Comparison of ENCODE assay signal across 9 cellular contexts in genomic region chr17:68296217-68297140, GRCh38. TPM values are rescaled to one million over a fixed set of nuclear protein-coding genes. Genes with fewer than 3 reads are reported as not detected.
DNase-seq lines count a peak whose midpoint lies in the region; ATAC-seq and TF ChIP-seq lines count a peak whose summit lies in the region.
"Had no signal": no experiment of that assay in that cellular context is flagged by ENCODE, and none has a peak within 500 bp of the region (broad histone marks: within the 10 kb centered on the region; RNA-seq: fewer than 3 reads in every experiment).

No MANE protein-coding gene starts in this region.

- POLR2A ChIA-PET in PC-3 (lab: Charles Lee; ENCODE audit: unreplicated experiment), result no interaction called here

- H3K27ac Mint-ChIP-seq in stimulated activated effector memory CD8-positive, alpha-beta T cell treated with anti-CD3 and anti-CD28 coated beads, Interleukin-12 subunit alpha, Interleukin-12 subunit beta, amount 100 ng/mL, for 72 hours, result peak overlapping the region; percentile 68

- H3K4me3 Mint-ChIP-seq in stimulated activated effector memory CD8-positive, alpha-beta T cell treated with anti-CD3 and anti-CD28 coated beads, Interleukin-12 subunit alpha, Interleukin-12 subunit beta, amount 100 ng/mL, for 72 hours, result peak overlapping the region; percentile 64

- H3K27me3 ChIP-seq in effector memory CD4-positive, alpha-beta T cell (replicated peaks; ENCODE audit: control insufficient read depth, insufficient read depth, low read length, poor library complexity, severe bottlenecking), result no peaks in the 10 kb centered on the region
- no peaks in the 10 kb centered on the region for H3K27me3 ChIP-seq in PC-3 (ENCODE audit: low read length)
- H3K27me3 ChIP-seq in esophagus muscularis mucosa, result peaks cover 0 to 58% (median 17%) of the 10 kb centered on the region in 4 donors
- H3K27me3 ChIP-seq: uterus had no signal

- H3K9me3 ChIP-seq in KOPT-K1 (ENCODE audit: insufficient read depth, low read length, poor library complexity, severe bottlenecking) (peaks cover 3% of the 10 kb centered on the region), PC-3 (ENCODE audit: low read length) (no peaks in the 10 kb centered on the region), esophagus muscularis mucosa (no peaks in the 10 kb centered on the region)
- H3K9me3 ChIP-seq in effector memory CD4-positive, alpha-beta T cell (ENCODE audit: control insufficient read depth, low read length), result no peaks in the 10 kb centered on the region
- H3K9me3 ChIP-seq: uterus had no signal

- H3K27ac ChIP-seq in KOPT-K1 (ENCODE audit: low read depth, low read length, poor library complexity, severe bottlenecking), result peak overlapping the region; percentile 30
- H3K27ac ChIP-seq in effector memory CD4-positive, alpha-beta T cell (ENCODE audit: insufficient read depth, low read length, poor library complexity, severe bottlenecking), result peak overlapping the region; percentile 65
- H3K27ac ChIP-seq in PC-3 (ENCODE audit: low read length), result no peak overlapping the region
- no peak overlapping the region for H3K27ac ChIP-seq in esophagus muscularis mucosa (replicated peaks in 1 of 4)
- H3K27ac ChIP-seq: uterus had no signal

- ATAC-seq in stimulated activated effector memory CD8-positive, alpha-beta T cell treated with anti-CD3 and anti-CD28 coated beads, Interleukin-12 subunit alpha, Interleukin-12 subunit beta, amount 100 ng/mL, for 72 hours, result peak; percentile 79
- ATAC-seq in GM21381 (IDR thresholded peaks at IDR 0.05; ENCODE audit: unreplicated experiment), result no peak
- ATAC-seq in GM21367 (IDR thresholded peaks at IDR 0.05; ENCODE audit: unreplicated experiment), result no peak
- ATAC-seq in PC-3, result no peak

- no peaks in the 10 kb centered on the region for H3K79me2 ChIP-seq in PC-3 (ENCODE audit: low read length)

- H2AFZ ChIP-seq in PC-3 (ENCODE audit: low read length), result no peak overlapping the region

- no peaks in the 10 kb centered on the region for H3K9me2 ChIP-seq in PC-3 (replicated peaks; ENCODE audit: low read length)

- TF ChIP-seq EP300 in esophagus muscularis mucosa (IDR thresholded peaks at IDR 0.05), result no peak

- TF ChIP-seq POLR2A in esophagus muscularis mucosa (IDR thresholded peaks at IDR 0.05; ENCODE audit: low read depth), result no peak

- no TSS peak for BruUV-seq in PC-3 (replicated peaks; lab: Mats Ljungman, UMichigan)

- H3K4me3 ChIP-seq in effector memory CD4-positive, alpha-beta T cell (ENCODE audit: insufficient read depth, low read depth, low read length, poor library complexity, severe bottlenecking), result peak overlapping the region; percentile 14
- H3K4me3 ChIP-seq in PC-3 (ENCODE audit: low read length), result no peak overlapping the region
- H3K4me3 ChIP-seq in esophagus muscularis mucosa, result no peak overlapping the region
- H3K4me3 ChIP-seq: uterus had no signal

- CTCF ChIA-PET in PC-3 (lab: Charles Lee), result no interaction called here

- peaks cover 42% of the 10 kb centered on the region for H3K4me1 ChIP-seq in effector memory CD4-positive, alpha-beta T cell (ENCODE audit: control insufficient read depth, insufficient read depth, low read length, poor library complexity, severe bottlenecking)
- H3K4me1 ChIP-seq in PC-3 (ENCODE audit: insufficient read depth, low read length), result peaks cover 10% of the 10 kb centered on the region
- H3K4me1 ChIP-seq in esophagus muscularis mucosa, result peaks cover 10 to 14% (median 13%) of the 10 kb centered on the region in 4 donors

- TF ChIP-seq CTCF in PC-3 (conservative IDR thresholded peaks at IDR 0.05; ENCODE audit: low read depth, low read length) (no peak), esophagus muscularis mucosa (IDR thresholded peaks at IDR 0.05) (no peak)

- no peaks in the 10 kb centered on the region for H3F3A ChIP-seq in PC-3 (ENCODE audit: low read length, unreplicated experiment)

- peaks cover 40% of the 10 kb centered on the region for H3K4me1 Mint-ChIP-seq in stimulated activated effector memory CD8-positive, alpha-beta T cell treated with anti-CD3 and anti-CD28 coated beads, Interleukin-12 subunit alpha, Interleukin-12 subunit beta, amount 100 ng/mL, for 72 hours

- H3K9ac ChIP-seq in PC-3 (ENCODE audit: low read length), result no peak overlapping the region

- DNase-seq in activated CD4-positive, alpha-beta T cell treated with anti-CD3 and anti-CD28 coated beads for 48 hours, result peak; percentile 57
- peak; percentile 55 to 68 (median 57) for DNase-seq in effector memory CD4-positive, alpha-beta T cell
- peak; percentile 32 to 73 for DNase-seq in stimulated activated effector memory CD8-positive, alpha-beta T cell treated with anti-CD3 and anti-CD28 coated beads, Interleukin-12 subunit alpha, Interleukin-12 subunit beta, amount 100 ng/mL, for 72 hours (ENCODE audit: low spot score in 2 of 2)
- DNase-seq in PC-3 (no peak), esophagus muscularis mucosa (ENCODE audit: extremely low spot score) (no peak)
- DNase-seq: uterus had no signal

- peaks cover under 1% of the 10 kb centered on the region for H3K36me3 Mint-ChIP-seq in stimulated activated effector memory CD8-positive, alpha-beta T cell treated with anti-CD3 and anti-CD28 coated beads, Interleukin-12 subunit alpha, Interleukin-12 subunit beta, amount 100 ng/mL, for 72 hours

- H3K36me3 ChIP-seq in KOPT-K1 (ENCODE audit: insufficient read depth, low read length), result no peaks in the 10 kb centered on the region
- H3K36me3 ChIP-seq in effector memory CD4-positive, alpha-beta T cell (ENCODE audit: control insufficient read depth, insufficient read depth, low read length), result no peaks in the 10 kb centered on the region
- H3K36me3 ChIP-seq in PC-3 (ENCODE audit: low read depth, low read length), result no peaks in the 10 kb centered on the region
- H3K36me3 ChIP-seq in esophagus muscularis mucosa, result no peaks in the 10 kb centered on the region
- H3K36me3 ChIP-seq: uterus had no signal

- no peaks in the 10 kb centered on the region for H4K20me1 ChIP-seq in PC-3 (ENCODE audit: low read length)

- no peaks in the 10 kb centered on the region for H3K9me3 Mint-ChIP-seq in stimulated activated effector memory CD8-positive, alpha-beta T cell treated with anti-CD3 and anti-CD28 coated beads, Interleukin-12 subunit alpha, Interleukin-12 subunit beta, amount 100 ng/mL, for 72 hours

- intact Hi-C loops in PC-3 (cut with micrococcal nuclease), result no loop called here
- intact Hi-C loops in esophagus muscularis mucosa (cut with DNase I), result no loop called here

- no peak overlapping the region for H3K4me2 ChIP-seq in PC-3 (ENCODE audit: low read length)

- 86% methylated on average over 18 of the region's 18 CpGs for WGBS in esophagus muscularis mucosa

RNA-seq across cellular contexts. Expression of gene ARSG, which starts 5.2 kb away (rescaled TPM):
- total RNA-seq in PC-3 (2014; rRNA removed) (1.3 and 2.1 TPM in 2 replicates), esophagus muscularis mucosa (1 to 10 TPM; 1.7 to 4.9 (median 2.8) TPM)

RNA-seq across cellular contexts. Expression of gene SLC16A6, which starts 5.6 kb away (rescaled TPM):
- total RNA-seq in PC-3 (2014; rRNA removed) (1.2 and 1.4 TPM in 2 replicates), esophagus muscularis mucosa (under 1 TPM in 3 of 4 donors, not detected in 1; 0.33 to 0.42 (median 0.34) TPM)

RNA-seq across cellular contexts. Expression of gene AMZ2, which starts 48.6 kb away (rescaled TPM):
- total RNA-seq in PC-3 (2014; rRNA removed) (81.1 and 88.5 TPM in 2 replicates), esophagus muscularis mucosa (10 to 100 TPM; 38.2 to 69.9 (median 60.1) TPM)

Comparison
In these comparisons a context has a peak if more than half of its experiments do, and no peak if none do; other contexts are left out.
1. H3K27ac ChIP-seq: peak in KOPT-K1 (single experiment) and effector memory CD4-positive, alpha-beta T cell (single experiment); none in PC-3 (single experiment) and esophagus muscularis mucosa (0 of 4).
2. DNase-seq: peak in activated CD4-positive, alpha-beta T cell treated with anti-CD3 and anti-CD28 coated beads for 48 hours (single experiment), effector memory CD4-positive, alpha-beta T cell (3 of 3) and stimulated activated effector memory CD8-positive, alpha-beta T cell treated with anti-CD3 and anti-CD28 coated beads, Interleukin-12 subunit alpha, Interleukin-12 subunit beta, amount 100 ng/mL, for 72 hours (2 of 2); none in PC-3 (single experiment) and esophagus muscularis mucosa (single experiment).